11 cellular contexts compared by ENCODE assay signal in genomic region chr3:48826451-48826850, GRCh38. TPM values are rescaled to one million over a fixed set of nuclear protein-coding genes. Genes with fewer than 3 reads are reported as not detected.
DNase-seq lines count a peak whose midpoint lies in the region; ATAC-seq and TF ChIP-seq lines count a peak whose summit lies in the region.
"Had no signal": no experiment of that assay in that cellular context is flagged by ENCODE, and none has a peak within 500 bp of the region (broad histone marks: within the 10 kb centered on the region; RNA-seq: fewer than 3 reads in every experiment).

No MANE protein-coding gene starts in this region.

- intact Hi-C loops in A673 (cut with micrococcal nuclease; ENCODE audit: unreplicated experiment) = no loop called here
- intact Hi-C loops in ascending aorta (cut with DNase I) = no loop called here
- intact Hi-C loops in activated CD8-positive, alpha-beta T cell treated with anti-CD3 and anti-CD28 coated beads for 36 hours (cut with micrococcal nuclease) = no loop called here

- H3K4me3 ChIP-seq in A673 (ENCODE audit: low read depth, low read length, poor library complexity, severe bottlenecking) (no peak overlapping the region), ascending aorta (no peak overlapping the region), BE2C (ENCODE audit: low read depth, low read length) (no peak overlapping the region)
- H3K4me3 ChIP-seq: esophagus muscularis mucosa had no signal

- ATAC-seq in activated CD8-positive, alpha-beta T cell treated with anti-CD3 and anti-CD28 coated beads for 36 hours = no peak

- H3K36me3 Mint-ChIP-seq in activated CD8-positive, alpha-beta T cell treated with anti-CD3 and anti-CD28 coated beads for 36 hours (ENCODE audit: low read depth) = no peaks in the 10 kb centered on the region

- H3K27me3 ChIP-seq in A673 (replicated peaks; ENCODE audit: insufficient read depth, low read depth, low read length, poor library complexity) (no peaks in the 10 kb centered on the region), ascending aorta (no peaks in the 10 kb centered on the region), BE2C (no peaks in the 10 kb centered on the region)
- H3K27me3 ChIP-seq: esophagus muscularis mucosa had no signal

- H3K9me3 ChIP-seq in A673 (ENCODE audit: low read depth, low read length, poor library complexity, severe bottlenecking) = no peaks in the 10 kb centered on the region
- H3K9me3 ChIP-seq in ascending aorta = no peaks in the 10 kb centered on the region
- H3K9me3 ChIP-seq in BE2C = no peaks in the 10 kb centered on the region
- H3K9me3 ChIP-seq: esophagus muscularis mucosa had no signal

- BruUV-seq in A673 (replicated peaks; lab: Mats Ljungman, UMichigan) = no TSS peak

- H3K36me3 ChIP-seq in A673 (ENCODE audit: insufficient read depth, low read length, poor library complexity, severe bottlenecking) = no peaks in the 10 kb centered on the region
- no peaks in the 10 kb centered on the region for H3K36me3 ChIP-seq in ascending aorta
- no peaks in the 10 kb centered on the region for H3K36me3 ChIP-seq in BE2C
- H3K36me3 ChIP-seq: esophagus muscularis mucosa had no signal

- H3K27me3 Mint-ChIP-seq in activated CD8-positive, alpha-beta T cell treated with anti-CD3 and anti-CD28 coated beads for 36 hours = no peaks in the 10 kb centered on the region
- H3K27me3 Mint-ChIP-seq: stimulated activated naive CD8-positive, alpha-beta T cell treated with anti-CD3 and anti-CD28 coated beads, Interleukin-15, Interleukin-2, amounts not matched to agents 100 ng/mL and 50 ng/mL, for 24 hours had no signal

- POLR2A ChIA-PET in A673 (lab: Charles Lee; ENCODE audit: low non-redundant PET) = no interaction called here
- POLR2A ChIA-PET in activated CD8-positive, alpha-beta T cell treated with anti-CD3 and anti-CD28 coated beads for 36 hours (lab: Charles Lee) = no interaction called here

- DNase-seq in A673 (ENCODE audit: low spot score) (peak; percentile 64), HCEC 1CT (peak; percentile 83), ascending aorta (ENCODE audit: low spot score in 2 of 2) (no peak), iris pigment epithelial cell (ENCODE audit: low read depth) (peak; percentile 88), KBM-7 (no peak), activated gamma-delta T cell (lab: John Stamatoyannopoulos, UW) (no peak), BE2C (no peak)
- no peak for DNase-seq in activated CD8-positive, alpha-beta T cell treated with anti-CD3 and anti-CD28 coated beads for 36 hours
- DNase-seq: caudate nucleus had no signal

- H3K9me3 Mint-ChIP-seq in activated CD8-positive, alpha-beta T cell treated with anti-CD3 and anti-CD28 coated beads for 36 hours = no peaks in the 10 kb centered on the region
- H3K9me3 Mint-ChIP-seq: stimulated activated naive CD8-positive, alpha-beta T cell treated with anti-CD3 and anti-CD28 coated beads, Interleukin-15, Interleukin-2, amounts not matched to agents 100 ng/mL and 50 ng/mL, for 24 hours had no signal

- in situ Hi-C loops in KBM-7 (cut with MboI; ENCODE audit: low pct_unique_long_range_greater_than_20kb, low sequenced_read_pairs) = no loop called here

- no peak overlapping the region for H3K27ac Mint-ChIP-seq in activated CD8-positive, alpha-beta T cell treated with anti-CD3 and anti-CD28 coated beads for 36 hours
- H3K27ac Mint-ChIP-seq: stimulated activated naive CD8-positive, alpha-beta T cell treated with anti-CD3 and anti-CD28 coated beads, Interleukin-15, Interleukin-2, amounts not matched to agents 100 ng/mL and 50 ng/mL, for 24 hours had no signal

- H3K4me1 ChIP-seq in A673 (ENCODE audit: insufficient read depth, low read length, poor library complexity, severe bottlenecking) (no peaks in the 10 kb centered on the region), ascending aorta (peaks cover 0 to 18% of the 10 kb centered on the region in 2 donors), BE2C (no peaks in the 10 kb centered on the region)

- no peak overlapping the region for H3K27ac ChIP-seq in A673 (ENCODE audit: low read depth, low read length, poor library complexity, severe bottlenecking)
- peak overlapping the region; percentile 48 to 54 for H3K27ac ChIP-seq in ascending aorta
- H3K27ac ChIP-seq: esophagus muscularis mucosa had no signal

- no peak overlapping the region for H3K4me3 Mint-ChIP-seq in activated CD8-positive, alpha-beta T cell treated with anti-CD3 and anti-CD28 coated beads for 36 hours
- H3K4me3 Mint-ChIP-seq: stimulated activated naive CD8-positive, alpha-beta T cell treated with anti-CD3 and anti-CD28 coated beads, Interleukin-15, Interleukin-2, amounts not matched to agents 100 ng/mL and 50 ng/mL, for 24 hours had no signal

- CTCF ChIA-PET in A673 (lab: Charles Lee) = no interaction called here
- CTCF ChIA-PET in activated CD8-positive, alpha-beta T cell treated with anti-CD3 and anti-CD28 coated beads for 36 hours (lab: Charles Lee) = no interaction called here

- TF ChIP-seq CTCF in A673 (conservative IDR thresholded peaks at IDR 0.05; ENCODE audit: low read depth, low read length) (no peak), ascending aorta (IDR thresholded peaks at IDR 0.05) (no peak), BE2C (IDR thresholded peaks at IDR 0.05; ENCODE audit: low read depth, low read length) (no peak)
- no peak for TF ChIP-seq CTCF in activated CD8-positive, alpha-beta T cell treated with anti-CD3 and anti-CD28 coated beads for 36 hours (IDR thresholded peaks at IDR 0.05)

- H3K4me1 Mint-ChIP-seq in activated CD8-positive, alpha-beta T cell treated with anti-CD3 and anti-CD28 coated beads for 36 hours (ENCODE audit: low read depth) = peaks cover 9% of the 10 kb centered on the region

RNA-seq across cellular contexts. Expression of gene PRKAR2A, which starts 21.2 kb away (rescaled TPM):
- total RNA-seq in A673 (2021) (25.6 and 35.8 TPM in 2 replicates), ascending aorta (148 TPM)
- total RNA-seq in activated CD8-positive, alpha-beta T cell treated with anti-CD3 and anti-CD28 coated beads for 36 hours = 10 to 100 TPM; 31.0 to 32.1 TPM
- polyA plus RNA-seq in BE2C (2012; ENCODE audit: insufficient read depth, insufficient read length, low read depth) = 11.5 TPM

Comparison
In these comparisons a context has a peak if more than half of its experiments do, and no peak if none do; other contexts are left out.
1. DNase-seq: peak in A673 (single experiment), HCEC 1CT (single experiment) and iris pigment epithelial cell (single experiment); none in ascending aorta (0 of 2), activated CD8-positive, alpha-beta T cell treated with anti-CD3 and anti-CD28 coated beads for 36 hours (single experiment), KBM-7 (single experiment), activated gamma-delta T cell (single experiment) and BE2C (single experiment).